In genomic region chr12:48695859-48696258, GRCh38 we compare ENCODE assay signal across 28 cellular contexts.
"Had no signal": no experiment of that assay in that cellular context is flagged by ENCODE, and none has a peak within 500 bp of the region (broad histone marks: within the 10 kb centered on the region; RNA-seq: fewer than 3 reads in every experiment).

No MANE protein-coding gene starts in this region.

- H3K9me3 ChIP-seq: left lung, lower lobe of right lung, right atrium auricular region, stomach, testis, thyroid gland, transverse colon, upper lobe of left lung, vagina had no signal

- DNase-seq: hypothalamus; immature natural killer cell; kidney; left colon; left lung; lower lobe of right lung; mammary epithelial cell; mesenchymal stem cell; naive thymus-derived CD8-positive, alpha-beta T cell; nucleus accumbens; stimulated activated CD4-positive, alpha-beta T cell treated with anti-CD3 and anti-CD28 coated beads, Interleukin-12 subunit alpha, Interleukin-12 subunit beta, amount 100 ng/mL, for 4 hours; stimulated activated CD4-positive, alpha-beta T cell treated with anti-CD3 and anti-CD28 coated beads, Interleukin-15, amount 100 ng/mL, for 24 hours; stimulated activated CD4-positive, alpha-beta T cell treated with anti-CD3 and anti-CD28 coated beads, Interleukin-2, amount 100 ng/mL, for 24 hours; stimulated activated CD4-positive, alpha-beta T cell treated with anti-CD3 and anti-CD28 coated beads, Interleukin-4, amount 100 ng/mL, for 1 hour; stimulated activated naive CD4-positive, alpha-beta T cell; stomach; testis; thyroid gland; transverse colon; upper lobe of left lung had no signal

- H3K27ac Mint-ChIP-seq: progenitor cell of endocrine pancreas had no signal

- H3K4me1 ChIP-seq: parathyroid adenoma, testis, thyroid gland, vagina had no signal

- H3K27ac ChIP-seq: left lung, lower lobe of right lung, parathyroid adenoma, right atrium auricular region, skin epidermis, stomach, testis, thyroid gland, transverse colon, upper lobe of left lung, vagina had no signal

- H3K27me3 ChIP-seq: left lung, right atrium auricular region, stomach, testis, thyroid gland, transverse colon, upper lobe of left lung, vagina had no signal

- H3K9me3 Mint-ChIP-seq: immature natural killer cell; naive thymus-derived CD8-positive, alpha-beta T cell; nephron; neural crest cell had no signal

- H3K27me3 Mint-ChIP-seq: naive thymus-derived CD8-positive, alpha-beta T cell; progenitor cell of endocrine pancreas had no signal

- H3K4me3 ChIP-seq: left lung, lower lobe of right lung, right atrium auricular region, skin epidermis, stomach, testis, thyroid gland, transverse colon, upper lobe of left lung, vagina had no signal

- ATAC-seq: left colon; left lung; lower lobe of right lung; naive thymus-derived CD8-positive, alpha-beta T cell; sciatic nerve had no signal

- H3K4me1 Mint-ChIP-seq: neural crest cell had no signal

- H3K4me3 Mint-ChIP-seq: immature natural killer cell; naive thymus-derived CD8-positive, alpha-beta T cell; nephron; neural crest cell had no signal
